In the genomic region with DNA sequence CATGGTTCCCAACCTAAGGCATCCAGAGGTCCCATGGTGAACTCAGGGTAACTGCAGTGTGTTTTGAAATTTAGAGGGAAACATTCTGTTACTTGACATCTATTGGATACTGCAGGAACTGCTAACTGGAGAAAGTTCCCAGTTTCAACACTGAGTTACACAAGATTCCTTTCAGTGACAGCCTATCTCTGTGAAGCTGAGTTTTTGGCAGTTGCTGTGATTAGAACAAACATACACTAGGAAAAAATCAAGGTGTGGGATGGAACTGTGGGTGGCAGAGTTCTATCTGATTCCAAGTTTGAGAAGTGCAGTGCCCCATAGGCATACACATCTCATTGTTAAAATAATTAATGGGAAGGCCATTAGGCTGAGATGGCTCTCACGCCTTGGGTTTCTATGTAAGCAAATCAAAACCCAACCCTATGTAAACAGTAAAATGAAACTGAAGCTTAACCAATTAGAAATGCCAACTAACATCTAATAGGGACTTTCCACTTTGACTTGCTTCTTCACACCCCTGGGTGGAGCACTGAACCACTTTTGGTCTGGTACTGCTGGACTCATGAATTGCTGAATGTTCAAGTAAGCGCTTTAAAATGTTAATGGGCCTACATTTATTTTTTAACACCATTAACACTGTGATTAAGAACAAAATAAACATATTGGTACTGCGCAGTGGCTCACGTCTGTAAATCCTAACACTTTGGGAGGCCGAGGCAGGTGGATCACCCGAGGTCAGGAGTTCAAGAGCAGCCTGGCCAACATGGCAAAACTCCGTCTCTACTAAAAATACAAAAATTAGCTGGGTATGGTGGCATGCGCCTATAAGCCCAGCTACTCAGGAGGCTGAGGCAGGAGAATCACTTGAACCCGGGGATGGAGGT, we compare ENCODE assay signal across 1 cellular context.
A peak's percentile ranks its signal among the peaks of the same experiment; 100 is the strongest.
TF ChIP-seq lines count a peak whose summit lies in the region.

No MANE protein-coding gene starts in this region.

TF ChIP-seq in GM12878, 131 proteins besides CTCF, POLR2A, EP300 and RAD21 (continued from another document):
- TF ChIP-seq, protein P1, sequence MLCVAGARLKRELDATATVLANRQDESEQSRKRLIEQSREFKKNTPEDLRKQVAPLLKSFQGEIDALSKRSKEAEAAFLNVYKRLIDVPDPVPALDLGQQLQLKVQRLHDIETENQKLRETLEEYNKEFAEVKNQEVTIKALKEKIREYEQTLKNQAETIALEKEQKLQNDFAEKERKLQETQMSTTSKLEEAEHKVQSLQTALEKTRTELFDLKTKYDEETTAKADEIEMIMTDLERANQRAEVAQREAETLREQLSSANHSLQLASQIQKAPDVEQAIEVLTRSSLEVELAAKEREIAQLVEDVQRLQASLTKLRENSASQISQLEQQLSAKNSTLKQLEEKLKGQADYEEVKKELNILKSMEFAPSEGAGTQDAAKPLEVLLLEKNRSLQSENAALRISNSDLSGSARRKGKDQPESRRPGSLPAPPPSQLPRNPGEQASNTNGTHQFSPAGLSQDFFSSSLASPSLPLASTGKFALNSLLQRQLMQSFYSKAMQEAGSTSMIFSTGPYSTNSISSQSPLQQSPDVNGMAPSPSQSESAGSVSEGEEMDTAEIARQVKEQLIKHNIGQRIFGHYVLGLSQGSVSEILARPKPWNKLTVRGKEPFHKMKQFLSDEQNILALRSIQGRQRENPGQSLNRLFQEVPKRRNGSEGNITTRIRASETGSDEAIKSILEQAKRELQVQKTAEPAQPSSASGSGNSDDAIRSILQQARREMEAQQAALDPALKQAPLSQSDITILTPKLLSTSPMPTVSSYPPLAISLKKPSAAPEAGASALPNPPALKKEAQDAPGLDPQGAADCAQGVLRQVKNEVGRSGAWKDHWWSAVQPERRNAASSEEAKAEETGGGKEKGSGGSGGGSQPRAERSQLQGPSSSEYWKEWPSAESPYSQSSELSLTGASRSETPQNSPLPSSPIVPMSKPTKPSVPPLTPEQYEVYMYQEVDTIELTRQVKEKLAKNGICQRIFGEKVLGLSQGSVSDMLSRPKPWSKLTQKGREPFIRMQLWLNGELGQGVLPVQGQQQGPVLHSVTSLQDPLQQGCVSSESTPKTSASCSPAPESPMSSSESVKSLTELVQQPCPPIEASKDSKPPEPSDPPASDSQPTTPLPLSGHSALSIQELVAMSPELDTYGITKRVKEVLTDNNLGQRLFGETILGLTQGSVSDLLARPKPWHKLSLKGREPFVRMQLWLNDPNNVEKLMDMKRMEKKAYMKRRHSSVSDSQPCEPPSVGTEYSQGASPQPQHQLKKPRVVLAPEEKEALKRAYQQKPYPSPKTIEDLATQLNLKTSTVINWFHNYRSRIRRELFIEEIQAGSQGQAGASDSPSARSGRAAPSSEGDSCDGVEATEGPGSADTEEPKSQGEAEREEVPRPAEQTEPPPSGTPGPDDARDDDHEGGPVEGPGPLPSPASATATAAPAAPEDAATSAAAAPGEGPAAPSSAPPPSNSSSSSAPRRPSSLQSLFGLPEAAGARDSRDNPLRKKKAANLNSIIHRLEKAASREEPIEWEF (IDR thresholded peaks at IDR 0.05; ENCODE audit: insufficient replicate concordance, low read depth, low read length) = no peak
- TF ChIP-seq STAT3 (IDR thresholded peaks at IDR 0.05; ENCODE audit: low read depth, low read length) (no peak), JUNB (IDR thresholded peaks at IDR 0.05) (no peak), RAD51 (IDR thresholded peaks at IDR 0.05) (no peak), RBBP5 (conservative IDR thresholded peaks at IDR 0.05) (no peak), RELA (IDR thresholded peaks at IDR 0.05; ENCODE audit: borderline replicate concordance, partially characterized antibody) (peak; percentile 98), IRF4 (IDR thresholded peaks at IDR 0.05; ENCODE audit: low read depth, low read length) (0 out of 2 replicates have a peak, but pooled peaks have one; percentile 27), SP1 (IDR thresholded peaks at IDR 0.05; ENCODE audit: low read depth, low read length) (no peak), ZNF274 (IDR thresholded peaks at IDR 0.05; ENCODE audit: insufficient read depth, insufficient read length) (no peak)
- TF ChIP-seq, protein P2, sequence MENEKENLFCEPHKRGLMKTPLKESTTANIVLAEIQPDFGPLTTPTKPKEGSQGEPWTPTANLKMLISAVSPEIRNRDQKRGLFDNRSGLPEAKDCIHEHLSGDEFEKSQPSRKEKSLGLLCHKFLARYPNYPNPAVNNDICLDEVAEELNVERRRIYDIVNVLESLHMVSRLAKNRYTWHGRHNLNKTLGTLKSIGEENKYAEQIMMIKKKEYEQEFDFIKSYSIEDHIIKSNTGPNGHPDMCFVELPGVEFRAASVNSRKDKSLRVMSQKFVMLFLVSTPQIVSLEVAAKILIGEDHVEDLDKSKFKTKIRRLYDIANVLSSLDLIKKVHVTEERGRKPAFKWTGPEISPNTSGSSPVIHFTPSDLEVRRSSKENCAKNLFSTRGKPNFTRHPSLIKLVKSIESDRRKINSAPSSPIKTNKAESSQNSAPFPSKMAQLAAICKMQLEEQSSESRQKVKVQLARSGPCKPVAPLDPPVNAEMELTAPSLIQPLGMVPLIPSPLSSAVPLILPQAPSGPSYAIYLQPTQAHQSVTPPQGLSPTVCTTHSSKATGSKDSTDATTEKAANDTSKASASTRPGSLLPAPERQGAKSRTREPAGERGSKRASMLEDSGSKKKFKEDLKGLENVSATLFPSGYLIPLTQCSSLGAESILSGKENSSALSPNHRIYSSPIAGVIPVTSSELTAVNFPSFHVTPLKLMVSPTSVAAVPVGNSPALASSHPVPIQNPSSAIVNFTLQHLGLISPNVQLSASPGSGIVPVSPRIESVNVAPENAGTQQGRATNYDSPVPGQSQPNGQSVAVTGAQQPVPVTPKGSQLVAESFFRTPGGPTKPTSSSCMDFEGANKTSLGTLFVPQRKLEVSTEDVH (IDR thresholded peaks at IDR 0.05; ENCODE audit: low read depth, partially characterized antibody) = no peak
- TF ChIP-seq, protein P3, sequence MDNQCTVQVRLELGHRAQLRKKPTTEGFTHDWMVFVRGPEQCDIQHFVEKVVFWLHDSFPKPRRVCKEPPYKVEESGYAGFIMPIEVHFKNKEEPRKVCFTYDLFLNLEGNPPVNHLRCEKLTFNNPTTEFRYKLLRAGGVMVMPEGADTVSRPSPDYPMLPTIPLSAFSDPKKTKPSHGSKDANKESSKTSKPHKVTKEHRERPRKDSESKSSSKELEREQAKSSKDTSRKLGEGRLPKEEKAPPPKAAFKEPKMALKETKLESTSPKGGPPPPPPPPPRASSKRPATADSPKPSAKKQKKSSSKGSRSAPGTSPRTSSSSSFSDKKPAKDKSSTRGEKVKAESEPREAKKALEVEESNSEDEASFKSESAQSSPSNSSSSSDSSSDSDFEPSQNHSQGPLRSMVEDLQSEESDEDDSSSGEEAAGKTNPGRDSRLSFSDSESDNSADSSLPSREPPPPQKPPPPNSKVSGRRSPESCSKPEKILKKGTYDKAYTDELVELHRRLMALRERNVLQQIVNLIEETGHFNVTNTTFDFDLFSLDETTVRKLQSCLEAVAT (IDR thresholded peaks at IDR 0.05) = 0 out of 2 replicates have a peak, but pooled peaks have one; percentile 34
- TF ChIP-seq, protein P4, sequence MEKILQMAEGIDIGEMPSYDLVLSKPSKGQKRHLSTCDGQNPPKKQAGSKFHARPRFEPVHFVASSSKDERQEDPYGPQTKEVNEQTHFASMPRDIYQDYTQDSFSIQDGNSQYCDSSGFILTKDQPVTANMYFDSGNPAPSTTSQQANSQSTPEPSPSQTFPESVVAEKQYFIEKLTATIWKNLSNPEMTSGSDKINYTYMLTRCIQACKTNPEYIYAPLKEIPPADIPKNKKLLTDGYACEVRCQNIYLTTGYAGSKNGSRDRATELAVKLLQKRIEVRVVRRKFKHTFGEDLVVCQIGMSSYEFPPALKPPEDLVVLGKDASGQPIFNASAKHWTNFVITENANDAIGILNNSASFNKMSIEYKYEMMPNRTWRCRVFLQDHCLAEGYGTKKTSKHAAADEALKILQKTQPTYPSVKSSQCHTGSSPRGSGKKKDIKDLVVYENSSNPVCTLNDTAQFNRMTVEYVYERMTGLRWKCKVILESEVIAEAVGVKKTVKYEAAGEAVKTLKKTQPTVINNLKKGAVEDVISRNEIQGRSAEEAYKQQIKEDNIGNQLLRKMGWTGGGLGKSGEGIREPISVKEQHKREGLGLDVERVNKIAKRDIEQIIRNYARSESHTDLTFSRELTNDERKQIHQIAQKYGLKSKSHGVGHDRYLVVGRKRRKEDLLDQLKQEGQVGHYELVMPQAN (conservative IDR thresholded peaks at IDR 0.05) = no peak; the same call in 1 of the 2 replicates
